In the genomic region with DNA sequence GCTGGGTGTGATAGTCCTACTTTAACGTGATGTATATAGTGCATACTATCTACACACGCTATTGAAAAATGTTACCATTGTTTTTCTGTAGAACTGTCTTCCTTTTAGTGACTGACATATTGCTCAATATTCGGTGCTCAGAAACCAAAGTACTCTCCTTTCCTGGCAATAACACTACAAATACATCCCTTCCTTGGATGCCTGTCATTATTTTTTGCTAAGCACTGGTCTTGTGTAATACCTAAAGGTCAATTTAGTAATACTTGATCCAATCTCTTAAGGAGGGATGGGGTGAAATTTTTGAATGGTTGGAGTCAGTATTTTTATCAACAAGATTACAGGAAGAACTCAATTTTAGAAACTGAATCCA, we compare ENCODE assay signal across 16 cellular contexts. TPM values are rescaled to one million over a fixed set of nuclear protein-coding genes. Genes with fewer than 3 reads are reported as not detected.
DNase-seq lines count a peak whose midpoint lies in the region; ATAC-seq, FAIRE-seq and TF ChIP-seq lines count a peak whose summit lies in the region.
"Had no signal": no experiment of that assay in that cellular context is flagged by ENCODE, and none has a peak within 500 bp of the region (broad histone marks: within the 10 kb centered on the region; RNA-seq: fewer than 3 reads in every experiment).

No MANE protein-coding gene starts in this region.

- H3K27ac ChIP-seq in OCI-LY7 (ENCODE audit: low read depth, low read length, poor library complexity, severe bottlenecking) (peak overlapping the region; percentile 89), left lung (no peak overlapping the region), kidney (ENCODE audit: low read depth in 2 of 2, low read length in 2 of 2) (no peak overlapping the region)
- H3K27ac ChIP-seq in CD8-positive, alpha-beta T cell (ENCODE audit: low read depth, low read length), result no peak overlapping the region
- H3K27ac ChIP-seq: GM23248 had no signal

- peak overlapping the region; percentile 80 for H3K4me2 ChIP-seq in OCI-LY7 (ENCODE audit: low read length)

- peaks cover 52% of the 10 kb centered on the region for H3K4me1 ChIP-seq in OCI-LY7 (ENCODE audit: insufficient read depth, low read length, poor library complexity, severe bottlenecking)
- no peaks in the 10 kb centered on the region for H3K4me1 ChIP-seq in left lung
- H3K4me1 ChIP-seq in kidney (ENCODE audit: control insufficient read depth in 1 of 2, insufficient read depth in 1 of 2, low read depth in 1 of 2, low read length in 2 of 2), result no peaks in the 10 kb centered on the region
- H3K4me1 ChIP-seq in CD8-positive, alpha-beta T cell (ENCODE audit: insufficient read depth, low read length), result no peaks in the 10 kb centered on the region

- H3K9ac ChIP-seq in kidney (ENCODE audit: low read length in 2 of 2), result no peak overlapping the region
- H3K9ac ChIP-seq: GM23248 had no signal

- CTCF ChIA-PET in OCI-LY7 (lab: Charles Lee; ENCODE audit: unreplicated experiment), result interaction anchor here (1.4 kb wide), 1 partner anchor 30 kb away, joined by 3 read pairs; no protein-coding TSS in a partner anchor
- CTCF ChIA-PET in CD8-positive, alpha-beta T cell (lab: Charles Lee), result no interaction called here

- no peaks in the 10 kb centered on the region for H4K20me1 ChIP-seq in OCI-LY7 (ENCODE audit: insufficient read depth, low read length)

- peaks cover 66% of the 10 kb centered on the region; the same call in 1 of the 2 replicates for H3K79me2 ChIP-seq in OCI-LY7 (ENCODE audit: insufficient read depth, low read depth, low read length)

- H3K9me2 ChIP-seq in OCI-LY7 (ENCODE audit: insufficient read depth, low read length), result no peaks in the 10 kb centered on the region

- H3K27me3 ChIP-seq in left lung, result no peaks in the 10 kb centered on the region
- no peaks in the 10 kb centered on the region for H3K27me3 ChIP-seq in CD8-positive, alpha-beta T cell (ENCODE audit: insufficient read depth, low read length)

- peak; percentile 62 for ATAC-seq in left lung
- no peak for ATAC-seq in stimulated activated memory B cell treated with anti-CD40 and anti-IgM and Interleukin-4, amounts not matched to agents 10 μg/mL and 1 μg/mL and 100 μg/mL, for 72 hours
- no peak for ATAC-seq in CD8-positive, alpha-beta T cell

- peaks cover 6% of the 10 kb centered on the region for H3K9me3 Mint-ChIP-seq in stimulated activated memory B cell treated with anti-CD40 and anti-IgM and Interleukin-4, amounts not matched to agents 10 μg/mL and 1 μg/mL and 100 μg/mL, for 72 hours
- no peaks in the 10 kb centered on the region for H3K9me3 Mint-ChIP-seq in CD8-positive, alpha-beta T cell

- H3K4me3 Mint-ChIP-seq in stimulated activated memory B cell treated with anti-CD40 and anti-IgM and Interleukin-4, amounts not matched to agents 10 μg/mL and 1 μg/mL and 100 μg/mL, for 72 hours, result peak overlapping the region; percentile 67
- H3K4me3 Mint-ChIP-seq in CD8-positive, alpha-beta T cell, result no peak overlapping the region

- H3K27ac Mint-ChIP-seq in stimulated activated memory B cell treated with anti-CD40 and anti-IgM and Interleukin-4, amounts not matched to agents 10 μg/mL and 1 μg/mL and 100 μg/mL, for 72 hours, result peak overlapping the region; percentile 95
- H3K27ac Mint-ChIP-seq in CD8-positive, alpha-beta T cell, result no peak overlapping the region

- H3K9me3 ChIP-seq in OCI-LY7 (ENCODE audit: low read length) (no peaks in the 10 kb centered on the region), left lung (no peaks in the 10 kb centered on the region), kidney (ENCODE audit: control insufficient read depth in 1 of 2, low read length in 2 of 2) (no peaks in the 10 kb centered on the region)
- no peaks in the 10 kb centered on the region for H3K9me3 ChIP-seq in CD8-positive, alpha-beta T cell (ENCODE audit: low read length)

- H3K36me3 ChIP-seq in OCI-LY7 (ENCODE audit: insufficient read depth, low read length), result peaks cover 73% of the 10 kb centered on the region
- H3K36me3 ChIP-seq in left lung, result no peaks in the 10 kb centered on the region
- H3K36me3 ChIP-seq in kidney (ENCODE audit: control insufficient read depth in 1 of 2, insufficient read depth in 2 of 2, low read length in 2 of 2), result no peaks in the 10 kb centered on the region
- H3K36me3 ChIP-seq in CD8-positive, alpha-beta T cell (ENCODE audit: insufficient read depth, low read length), result no peaks in the 10 kb centered on the region

- intact Hi-C loops in OCI-LY7 (cut with micrococcal nuclease; ENCODE audit: unreplicated experiment), result loop anchor here (2.0 kb wide), 1 partner anchor 309 kb away; no protein-coding TSS in a partner anchor
- intact Hi-C loops in left lung (cut with DNase I), result no loop called here
- intact Hi-C loops in kidney (cut with DNase I), result no loop called here
- intact Hi-C loops in CD8-positive, alpha-beta T cell (cut with DNase I, micrococcal nuclease), result no loop called here

- no peak overlapping the region for H2AFZ ChIP-seq in OCI-LY7 (ENCODE audit: low read length)
- H2AFZ ChIP-seq: GM23248 had no signal

- TF ChIP-seq CTCF in GM12864 (IDR thresholded peaks at IDR 0.05; ENCODE audit: low read depth, low read length, missing control alignments), result no peak
- TF ChIP-seq CTCF in OCI-LY7 (conservative IDR thresholded peaks at IDR 0.05; ENCODE audit: low read length), result no peak
- TF ChIP-seq CTCF in left lung (IDR thresholded peaks at IDR 0.05), result no peak
- no peak for TF ChIP-seq CTCF in kidney (IDR thresholded peaks at IDR 0.05; ENCODE audit: borderline replicate concordance, extremely low read depth, insufficient read depth)
- no peak for TF ChIP-seq CTCF in CD8-positive, alpha-beta T cell (IDR thresholded peaks at IDR 0.05)

- BruUV-seq in OCI-LY7 (replicated peaks; lab: Mats Ljungman, UMichigan), result TSS peak; percentile 27

- H3K36me3 Mint-ChIP-seq in stimulated activated memory B cell treated with anti-CD40 and anti-IgM and Interleukin-4, amounts not matched to agents 10 μg/mL and 1 μg/mL and 100 μg/mL, for 72 hours, result peaks cover 23% of the 10 kb centered on the region
- H3K36me3 Mint-ChIP-seq in CD8-positive, alpha-beta T cell, result no peaks in the 10 kb centered on the region

- peak overlapping the region; percentile 23; the same call in 1 of the 2 replicates for H3K4me3 ChIP-seq in GM12864 (ENCODE audit: low read depth, low read length)
- H3K4me3 ChIP-seq in OCI-LY7 (ENCODE audit: low read depth, low read length, poor library complexity, severe bottlenecking), result peak overlapping the region; percentile 49
- no peak overlapping the region for H3K4me3 ChIP-seq in left lung
- H3K4me3 ChIP-seq in kidney (ENCODE audit: low read length in 2 of 2), result no peak overlapping the region
- H3K4me3 ChIP-seq in CD8-positive, alpha-beta T cell (ENCODE audit: low read depth, low read length), result no peak overlapping the region
- H3K4me3 ChIP-seq: GM23248 had no signal

- no peak for FAIRE-seq in kidney (lab: Jason Lieb, UNC)

- H3K27me3 Mint-ChIP-seq in stimulated activated memory B cell treated with anti-CD40 and anti-IgM and Interleukin-4, amounts not matched to agents 10 μg/mL and 1 μg/mL and 100 μg/mL, for 72 hours, result no peaks in the 10 kb centered on the region
- peaks cover 7% of the 10 kb centered on the region for H3K27me3 Mint-ChIP-seq in CD8-positive, alpha-beta T cell (ENCODE audit: low read depth)

- peaks cover 42% of the 10 kb centered on the region for H3K4me1 Mint-ChIP-seq in stimulated activated memory B cell treated with anti-CD40 and anti-IgM and Interleukin-4, amounts not matched to agents 10 μg/mL and 1 μg/mL and 100 μg/mL, for 72 hours
- no peaks in the 10 kb centered on the region for H3K4me1 Mint-ChIP-seq in CD8-positive, alpha-beta T cell (ENCODE audit: low read depth)

- POLR2A ChIA-PET in OCI-LY7 (lab: Charles Lee), result interaction anchor here (0.5 to 1.6 kb wide), 18 partner anchors 11 to 1211 kb away, joined by 3 to 7 read pairs (median 4); no protein-coding TSS in a partner anchor
- POLR2A ChIA-PET in CD8-positive, alpha-beta T cell (lab: Charles Lee), result no interaction called here

- DNase-seq in GM12864 (ENCODE audit: low read depth) (no peak), OCI-LY7 (ENCODE audit: low spot score) (no peak), left lung (no peak), kidney (no peak), NCI-H2171 treated with DMSO at 0.1 percent for 48 hours (lab: John Stamatoyannopoulos, UW) (no peak)
- no peak for DNase-seq in CD8-positive, alpha-beta T cell
- DNase-seq: ACHN, AML-193, GM23248, HCEC 1CT, MM.1S, NCI-H1105, NCI-H1694, NCI-H2227 treated with DMSO at 0.1 percent for 48 hours, NCI-H524 had no signal

RNA-seq across cellular contexts. Expression of gene CNR1, which starts 23.9 kb away (rescaled TPM):
- 109 and 150 TPM in 2 replicates for total RNA-seq in OCI-LY7 (2014; rRNA removed; shearing (Covaris generic))
- total RNA-seq in OCI-LY7 (2022) (246 and 247 TPM in 2 replicates), left lung (10 to 100 TPM; 16.4 to 29.8 TPM), kidney (4.8 TPM)
- 0.17 TPM for polyA plus RNA-seq in kidney (ENCODE audit: insufficient read depth, low read depth, low replicate concordance)
- not detected for total RNA-seq in CD8-positive, alpha-beta T cell
- total RNA-seq: GM23248 had no signal
- polyA plus RNA-seq: GM23248 had no signal

Comparison
In these comparisons a context has a peak if more than half of its experiments do, and no peak if none do; other contexts are left out.
1. H3K4me3 ChIP-seq: peak in GM12864 (single experiment) and OCI-LY7 (single experiment); none in left lung (0 of 2), kidney (0 of 2) and CD8-positive, alpha-beta T cell (single experiment).